17 cellular contexts compared by ENCODE assay signal in genomic region chr1:2970311-2971145, GRCh38. TPM values are rescaled to one million over a fixed set of nuclear protein-coding genes. Genes with fewer than 3 reads are reported as not detected.
"Had no signal": no experiment of that assay in that cellular context is flagged by ENCODE, and none has a peak within 500 bp of the region (broad histone marks: within the 10 kb centered on the region; RNA-seq: fewer than 3 reads in every experiment).

No MANE protein-coding gene starts in this region.

- H3K36me3 ChIP-seq: esophagus squamous epithelium, left lung, pancreas had no signal

- H3K27me3 ChIP-seq: pancreas had no signal

- H3K9me3 ChIP-seq: esophagus squamous epithelium, left lung, pancreas had no signal

- DNase-seq: activated CD4-positive, alpha-beta T cell treated with anti-CD3 and anti-CD28 coated beads for 4 hours; activated CD8-positive, alpha-beta T cell treated with anti-CD3 and anti-CD28 coated beads for 36 hours; activated naive CD8-positive, alpha-beta T cell treated with anti-CD3 and anti-CD28 coated beads for 36 hours; esophagus squamous epithelium; foreskin fibroblast; mesendoderm; stimulated activated CD4-positive, alpha-beta T cell treated with anti-CD3 and anti-CD28 coated beads, Interleukin-1b, Interleukin-23, amount 100 ng/mL, for 48 hours; stimulated activated naive CD4-positive, alpha-beta T cell; T1000 had no signal

- H3K4me3 ChIP-seq: esophagus squamous epithelium, left lung, pancreas, SK-N-MC, smooth muscle cell had no signal

- H3K27ac ChIP-seq: esophagus squamous epithelium, left lung, pancreas, SK-N-MC had no signal

- H3K4me2 ChIP-seq: smooth muscle cell had no signal

- H3K4me1 ChIP-seq: esophagus squamous epithelium, left lung had no signal

- ATAC-seq: activated CD8-positive, alpha-beta T cell treated with anti-CD3 and anti-CD28 coated beads for 36 hours; activated T-helper 17 cell treated with anti-CD3 and anti-CD28 coated beads, Interleukin-2, amount 50 U/mL, for 72 hours; left lung; pancreas; T-cell had no signal

RNA-seq across cellular contexts. Expression of gene ACTRT2, which starts 50.7 kb away (rescaled TPM):
- total RNA-seq: activated CD8-positive, alpha-beta T cell treated with anti-CD3 and anti-CD28 coated beads for 36 hours; activated naive CD8-positive, alpha-beta T cell treated with anti-CD3 and anti-CD28 coated beads for 36 hours; activated T-helper 17 cell treated with anti-CD3 and anti-CD28 coated beads, Interleukin-2, amount 50 U/mL, for 72 hours; esophagus squamous epithelium; left lung; neural crest cell; pancreas; smooth muscle cell; T-cell; urinary bladder had no signal
- polyA plus RNA-seq: pancreas, smooth muscle cell, urinary bladder had no signal
